In genomic region chr2:227518278-227518865, GRCh38 we compare ENCODE assay signal across 1 cellular context.
TF ChIP-seq lines count a peak whose summit lies in the region.

No MANE protein-coding gene starts in this region.

TF ChIP-seq in SK-N-SH, 30 proteins besides CTCF, POLR2A, EP300 and RAD21:
- TF ChIP-seq JUND (IDR thresholded peaks at IDR 0.05) (peak; percentile 16; the same call in 1 of the 2 replicates), TCF12 (IDR thresholded peaks at IDR 0.05) (0 out of 2 replicates have a peak, but pooled peaks have one; percentile 25), FOSL2 (IDR thresholded peaks at IDR 0.05; ENCODE audit: borderline replicate concordance, low read depth) (peak; percentile 34; the same call in 1 of the 2 replicates), NFIC (IDR thresholded peaks at IDR 0.05; ENCODE audit: borderline replicate concordance) (peak; percentile 54; the same call in 1 of the 2 replicates), RXRA (IDR thresholded peaks at IDR 0.05; ENCODE audit: borderline replicate concordance, low read depth) (peak; percentile 53; the same call in 1 of the 2 replicates)
TF ChIP-seq in SK-N-SH: peak in this region for 5; not testable (repeated sequence) for 25.
